26 cellular contexts compared by ENCODE assay signal in the genomic region with DNA sequence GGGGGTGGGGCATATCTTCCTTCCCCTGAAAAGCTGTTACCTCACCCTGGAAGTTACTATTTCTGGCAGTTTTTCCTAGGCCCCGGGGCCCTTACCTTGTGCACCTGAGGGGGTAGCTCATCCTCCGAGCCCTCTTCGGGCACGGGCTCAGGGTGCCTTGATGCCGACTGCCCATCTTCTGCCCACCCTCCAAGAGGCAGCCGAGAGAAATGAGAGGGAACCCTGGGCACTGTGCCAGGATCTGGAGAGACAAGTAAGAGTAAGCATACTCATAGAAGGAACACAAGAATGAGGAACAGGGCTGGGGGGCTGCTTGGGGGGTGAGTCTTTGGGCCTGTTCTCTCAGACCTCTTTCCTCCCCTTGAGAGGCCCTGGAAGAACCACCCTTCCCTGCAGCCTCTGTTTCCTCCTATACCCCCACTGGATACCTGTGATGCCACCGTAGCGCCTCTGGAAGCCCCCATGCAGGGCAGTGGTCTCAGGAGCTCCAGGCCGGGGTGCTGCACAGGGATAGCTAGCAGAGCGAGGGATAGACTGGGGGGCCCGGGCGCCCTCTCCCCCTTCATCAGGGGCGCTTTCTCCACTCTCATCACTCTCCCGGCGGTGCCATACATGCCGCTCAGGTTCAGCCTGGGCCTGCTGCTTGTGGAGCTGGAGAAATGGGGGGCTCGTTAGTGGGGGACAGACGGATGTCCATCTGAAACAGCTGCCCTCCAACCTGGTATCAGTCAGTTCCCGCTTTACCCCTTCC. TPM values are rescaled to one million over a fixed set of nuclear protein-coding genes. Genes with fewer than 3 reads are reported as not detected.
DNase-seq lines count a peak whose midpoint lies in the region; ATAC-seq, FAIRE-seq and TF ChIP-seq lines count a peak whose summit lies in the region.
"Had no signal": no experiment of that assay in that cellular context is flagged by ENCODE, and none has a peak within 500 bp of the region (broad histone marks: within the 10 kb centered on the region; RNA-seq: fewer than 3 reads in every experiment).

No MANE protein-coding gene starts in this region.

- H3K27ac ChIP-seq in VCaP (peak overlapping the region; percentile 94; the same call in 1 of the 2 replicates), kidney (ENCODE audit: low read depth in 2 of 2, low read length in 2 of 2) (no peak overlapping the region)
- H3K27ac ChIP-seq: BLaER1 treated with 17β-estradiol and CSF1 and Interleukin-3, amounts not matched to agents 10 nM and 100 nM; HL-60 had no signal

- peak; percentile 3 for DNase-seq in DMS79 treated with DMSO at 0.1 percent for 48 hours (lab: John Stamatoyannopoulos, UW)
- no peak for DNase-seq in DMS79 (lab: John Stamatoyannopoulos, UW)
- peak; percentile 68 for DNase-seq in kidney
- DNase-seq in GM13977 (ENCODE audit: low spot score): no peak
- no peak for DNase-seq in RPMI8226
- DNase-seq: AML-193, Calu3, HCEC 1CT, NCI-H1092, NCI-H1417 treated with DMSO at 0.1 percent for 48 hours, NCI-H187, NCI-H2081 treated with DMSO at 0.1 percent for 48 hours, NCI-H2171, NCI-H226, NCI-H510A, NCI-H69, SHP77 treated with DMSO at 0.1 percent for 48 hours had no signal

- intact Hi-C loops in kidney (cut with DNase I): no loop called here

- in situ Hi-C loops in GM13977 (cut with MboI; ENCODE audit: low pct_unique_long_range_greater_than_20kb, low sequenced_read_pairs, unreplicated experiment): no loop called here

- TF ChIP-seq CTCF in VCaP (conservative IDR thresholded peaks at IDR 0.05) (no peak), kidney (IDR thresholded peaks at IDR 0.05; ENCODE audit: borderline replicate concordance, extremely low read depth, insufficient read depth) (no peak), GM13977 (IDR thresholded peaks at IDR 0.05; ENCODE audit: extremely low read depth, insufficient read depth, missing control alignments) (no peak)

- no peaks in the 10 kb centered on the region for H3K9me3 Mint-ChIP-seq in stimulated activated memory B cell treated with anti-CD40 and anti-IgM and Interleukin-4, amounts not matched to agents 10 μg/mL and 1 μg/mL and 100 μg/mL, for 72 hours
- H3K9me3 Mint-ChIP-seq: IgD-negative memory B cell had no signal

- H3K4me3 ChIP-seq in kidney (ENCODE audit: low read length in 2 of 2): no peak overlapping the region
- H3K4me3 ChIP-seq: BLaER1 treated with 17β-estradiol and CSF1 and Interleukin-3, amounts not matched to agents 10 nM and 100 nM had no signal

- no peak for ATAC-seq in stimulated activated memory B cell treated with anti-CD40 and anti-IgM and Interleukin-4, amounts not matched to agents 10 μg/mL and 1 μg/mL and 100 μg/mL, for 72 hours
- no peak for ATAC-seq in GM19455 (IDR thresholded peaks at IDR 0.05; ENCODE audit: unreplicated experiment)

- no peak for FAIRE-seq in kidney (lab: Jason Lieb, UNC)
- FAIRE-seq: A204.1, G401.6, H1 had no signal

- H3K36me3 Mint-ChIP-seq in stimulated activated memory B cell treated with anti-CD40 and anti-IgM and Interleukin-4, amounts not matched to agents 10 μg/mL and 1 μg/mL and 100 μg/mL, for 72 hours: peaks cover 57% of the 10 kb centered on the region
- H3K36me3 Mint-ChIP-seq: IgD-negative memory B cell had no signal

- no peaks in the 10 kb centered on the region for H3K9me3 ChIP-seq in kidney (ENCODE audit: control insufficient read depth in 1 of 2, low read length in 2 of 2)
- H3K9me3 ChIP-seq: BLaER1 treated with 17β-estradiol and CSF1 and Interleukin-3, amounts not matched to agents 10 nM and 100 nM had no signal

- H3K27ac Mint-ChIP-seq in stimulated activated memory B cell treated with anti-CD40 and anti-IgM and Interleukin-4, amounts not matched to agents 10 μg/mL and 1 μg/mL and 100 μg/mL, for 72 hours: peak overlapping the region; percentile 5
- H3K27ac Mint-ChIP-seq: IgD-negative memory B cell had no signal

- peaks cover 38 to 64% of the 10 kb centered on the region in 2 donors for H3K36me3 ChIP-seq in kidney (ENCODE audit: control insufficient read depth in 1 of 2, insufficient read depth in 2 of 2, low read length in 2 of 2)

- no peaks in the 10 kb centered on the region for H3K27me3 Mint-ChIP-seq in stimulated activated memory B cell treated with anti-CD40 and anti-IgM and Interleukin-4, amounts not matched to agents 10 μg/mL and 1 μg/mL and 100 μg/mL, for 72 hours
- H3K27me3 Mint-ChIP-seq: IgD-negative memory B cell had no signal

- H3K4me1 ChIP-seq in kidney (ENCODE audit: control insufficient read depth in 1 of 2, insufficient read depth in 1 of 2, low read depth in 1 of 2, low read length in 2 of 2): peaks cover 6 to 16% of the 10 kb centered on the region in 2 donors

- H3K4me1 Mint-ChIP-seq in stimulated activated memory B cell treated with anti-CD40 and anti-IgM and Interleukin-4, amounts not matched to agents 10 μg/mL and 1 μg/mL and 100 μg/mL, for 72 hours: peaks cover 47% of the 10 kb centered on the region

- no peak overlapping the region for H3K4me3 Mint-ChIP-seq in stimulated activated memory B cell treated with anti-CD40 and anti-IgM and Interleukin-4, amounts not matched to agents 10 μg/mL and 1 μg/mL and 100 μg/mL, for 72 hours

- no peak overlapping the region for H3K9ac ChIP-seq in kidney (ENCODE audit: low read length in 2 of 2)

RNA-seq across cellular contexts. Expression of a gene that starts 2.1 kb away (rescaled TPM):
- total RNA-seq in kidney: 17.8 TPM
- 53.6 TPM for polyA plus RNA-seq in kidney (ENCODE audit: insufficient read depth, low read depth, low replicate concordance)

RNA-seq across cellular contexts. Expression of a gene that starts 8.6 kb away (rescaled TPM):
- 41.5 TPM for total RNA-seq in kidney
- polyA plus RNA-seq in kidney (ENCODE audit: insufficient read depth, low read depth, low replicate concordance): 24.0 TPM

RNA-seq across cellular contexts. Expression of a gene that starts 8.8 kb away (rescaled TPM):
- 48.9 TPM for total RNA-seq in kidney
- polyA plus RNA-seq in kidney (ENCODE audit: insufficient read depth, low read depth, low replicate concordance): 26.6 TPM

RNA-seq across cellular contexts. Expression of a gene that starts 14.2 kb away (rescaled TPM):
- 44.8 TPM for total RNA-seq in kidney
- 72.6 TPM for polyA plus RNA-seq in kidney (ENCODE audit: insufficient read depth, low read depth, low replicate concordance)

RNA-seq across cellular contexts. Expression of a gene that starts 24.4 kb away (rescaled TPM):
- 20.6 TPM for total RNA-seq in kidney
- 19.7 TPM for polyA plus RNA-seq in kidney (ENCODE audit: insufficient read depth, low read depth, low replicate concordance)
- polyA plus RNA-seq: IgD-negative memory B cell had no signal

Comparison
In these comparisons a context has a peak if more than half of its experiments do, and no peak if none do; other contexts are left out.
1. DNase-seq: peak in DMS79 treated with DMSO at 0.1 percent for 48 hours (single experiment) and kidney (single experiment); none in DMS79 (single experiment), GM13977 (single experiment) and RPMI8226 (single experiment).